In the genomic region with DNA sequence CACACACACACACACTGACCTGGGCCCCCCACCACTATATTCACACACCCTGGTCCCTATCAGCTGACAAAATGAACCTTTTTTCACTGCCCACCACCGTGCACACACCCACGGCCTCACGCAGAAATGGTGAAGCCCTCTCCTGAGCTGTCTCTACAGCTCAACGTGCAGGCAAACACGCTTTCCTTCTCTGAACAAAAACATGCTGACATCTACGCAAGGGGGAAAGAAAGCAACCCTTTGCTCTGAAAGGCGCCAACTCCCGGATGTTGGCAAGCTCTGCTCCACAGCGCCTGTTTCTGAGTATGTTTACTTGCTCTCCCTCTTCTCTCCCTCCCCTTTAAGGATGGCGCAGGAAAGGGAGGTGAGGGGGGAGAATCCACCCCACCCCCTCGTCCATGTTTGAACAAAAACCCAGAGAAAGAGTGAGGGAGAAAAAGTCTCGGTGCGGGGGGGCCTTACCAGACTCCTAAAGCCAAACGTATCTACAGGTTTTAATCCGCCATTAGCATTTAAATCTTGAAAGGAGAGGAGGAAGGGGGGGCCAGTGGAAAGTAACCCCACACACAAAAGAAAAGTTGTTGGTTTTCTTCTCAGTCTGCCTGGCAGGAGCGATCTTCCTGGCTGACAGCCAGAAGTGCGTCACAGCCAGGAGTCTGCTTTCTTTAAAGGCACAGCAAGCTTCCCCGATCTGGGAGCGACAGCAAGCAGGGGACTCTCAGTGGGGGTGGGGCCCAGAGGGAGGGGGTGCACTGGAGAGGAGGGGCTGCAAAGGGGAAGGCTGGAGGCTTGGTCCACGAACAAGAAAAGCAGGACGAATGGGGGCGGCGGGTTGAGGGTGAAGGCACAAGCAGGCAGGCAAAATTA, we compare ENCODE assay signal across 8 cellular contexts. TPM values are rescaled to one million over a fixed set of nuclear protein-coding genes. Genes with fewer than 3 reads are reported as not detected.
DNase-seq lines count a peak whose midpoint lies in the region; ATAC-seq, FAIRE-seq and TF ChIP-seq lines count a peak whose summit lies in the region.

No MANE protein-coding gene starts in this region.

- no peaks in the 10 kb centered on the region for H3K9me3 ChIP-seq in AG04450 (ENCODE audit: control insufficient read depth, insufficient read depth, low read length)
- H3K9me3 ChIP-seq in duodenal mucosa (ENCODE audit: control insufficient read depth in 1 of 2, low read length in 2 of 2) = no peaks in the 10 kb centered on the region
- H3K9me3 ChIP-seq in HepG2 (ENCODE audit: low read length) = no peaks in the 10 kb centered on the region

- POLR2A ChIA-PET in AG04450 (lab: Yijun Ruan, JAX) (interaction anchor here (0.7 to 1.5 kb wide), 13 partner anchors 15 to 125 kb away, joined by 3 to 6 read pairs (median 3); a partner anchor contains a TSS), HepG2 (lab: Yijun Ruan, JAX) (interaction anchor here (0.6 to 4.1 kb wide), 22 partner anchors 8 to 381 kb away, joined by 3 to 37 read pairs (median 6); a partner anchor contains a TSS)

- intact Hi-C loops in HepG2 (cut with micrococcal nuclease; ENCODE audit: unreplicated experiment) = loop anchor here (1.0 kb wide), 1 partner anchor 40 kb away; a partner anchor contains a TSS

- no peak for TF ChIP-seq RAD21 in HepG2 (CRISPR knock-in tag; IDR thresholded peaks at IDR 0.05)

- H3K27me3 ChIP-seq in AG04450 (ENCODE audit: control insufficient read depth, insufficient read depth, low read length) = no peaks in the 10 kb centered on the region
- no peaks in the 10 kb centered on the region for H3K27me3 ChIP-seq in duodenal mucosa (ENCODE audit: control insufficient read depth in 1 of 2, insufficient read depth in 2 of 2, low read length in 2 of 2)
- H3K27me3 ChIP-seq in HepG2 (ENCODE audit: control insufficient read depth in 1 of 2, insufficient read depth in 2 of 2, low read length in 2 of 2) = no peaks in the 10 kb centered on the region; a peak in 1 of 5 replicates

- H3K9ac ChIP-seq in duodenal mucosa (ENCODE audit: low read depth in 1 of 2, low read length in 2 of 2) = peak overlapping the region; percentile 76 to 88
- H3K9ac ChIP-seq in HepG2 (ENCODE audit: insufficient read depth, low read depth, low read length) = peak overlapping the region; percentile 76

- ATAC-seq in HepG2 (peak; percentile 85), HG02973 (IDR thresholded peaks at IDR 0.05; ENCODE audit: unreplicated experiment) (no peak)

- peak overlapping the region; percentile 35 for H2AFZ ChIP-seq in HepG2 (ENCODE audit: low read length)

- in situ Hi-C loops in HepG2 (cut with HindIII; ENCODE audit: extremely low pct_ligation_motif_present, low pct_unique_long_range_greater_than_20kb) = no loop called here

- FAIRE-seq in HepG2 (lab: Jason Lieb, UNC) = peak; percentile 90

- H4K20me1 ChIP-seq in HepG2 (ENCODE audit: insufficient read depth, low read length) = no peaks in the 10 kb centered on the region

- TF ChIP-seq CTCF in AG04450 (IDR thresholded peaks at IDR 0.05; ENCODE audit: low read depth, low read length) (no peak), HepG2 (CRISPR knock-in tag; IDR thresholded peaks at IDR 0.05) (peak; percentile 28; the same call in 1 of the 2 replicates)

- CTCF ChIA-PET in AG04450 (lab: Charles Lee) = interaction anchor here (0.5 to 4.2 kb wide), 5 partner anchors 15 to 407 kb away, joined by 3 to 44 read pairs (median 19); no protein-coding TSS in a partner anchor
- CTCF ChIA-PET in HepG2 (lab: Yijun Ruan, JAX; ENCODE audit: low intra/inter-chr PET ratio, low total read pairs) = interaction anchor here (0.8 kb wide), 1 partner anchor 16 kb away, joined by 3 read pairs; no protein-coding TSS in a partner anchor

- H3K4me3 ChIP-seq in AG04450 (ENCODE audit: low read depth, low read length) (peak overlapping the region; percentile 88), duodenal mucosa (ENCODE audit: low read depth in 1 of 2, low read length in 2 of 2) (peak overlapping the region; percentile 77 to 86), HepG2 (replicated peaks in 1 of 3; ENCODE audit: insufficient read depth in 1 of 3, low read depth in 2 of 3, low read length in 3 of 3) (peak overlapping the region; percentile 56 to 77 (median 62))

- DNase-seq in AG04450 (ENCODE audit: low read depth, low spot score) (peak; percentile 89), GOT3 (lab: John Stamatoyannopoulos, UW) (peak; percentile 31), NCI-H345 (lab: John Stamatoyannopoulos, UW) (peak; percentile 95), HepG2 (ENCODE audit: low spot score) (peak; percentile 88)
- DNase-seq in activated CD4-positive, alpha-beta T cell treated with anti-CD3 and anti-CD28 coated beads, Interleukin-2, amount 50 U/mL, for 4 hours = peak; percentile 69 to 70
- peak; percentile 71 for DNase-seq in stimulated activated CD4-positive, alpha-beta T cell treated with anti-CD3 and anti-CD28 coated beads, Interleukin-1b, Interleukin-23, amount 100 ng/mL, for 48 hours

- under 1% methylated on average over 23 of the region's 23 CpGs for WGBS in HepG2 (ENCODE audit: low lambda C conversion rate)

- H3K79me2 ChIP-seq in HepG2 (ENCODE audit: insufficient read depth, low read length) = peaks cover 61% of the 10 kb centered on the region

- H3K36me3 ChIP-seq in duodenal mucosa (ENCODE audit: control insufficient read depth in 1 of 2, insufficient read depth in 2 of 2, low read length in 2 of 2) = peaks cover 0 to 7% of the 10 kb centered on the region in 2 donors
- H3K36me3 ChIP-seq in HepG2 (replicated peaks in 1 of 2; ENCODE audit: control insufficient read depth in 1 of 2, insufficient read depth in 2 of 2, low read length in 2 of 2) = peaks cover 0 to 2% of the 10 kb centered on the region in 2 experiments; a peak in 3 of 5 replicates

- peak in 1 of 2 experiments; percentile 44; a peak in 2 of 4 replicates for TF ChIP-seq POLR2A in HepG2 (IDR thresholded peaks at IDR 0.05; ENCODE audit: insufficient read depth in 1 of 2, low read depth in 2 of 2, low read length in 2 of 2)

- H3K4me1 ChIP-seq in duodenal mucosa (ENCODE audit: control insufficient read depth in 1 of 2, insufficient read depth in 2 of 2, low read length in 2 of 2) (peaks cover 49 to 53% of the 10 kb centered on the region in 2 donors), HepG2 (ENCODE audit: insufficient read depth, low read length) (peaks cover 54% of the 10 kb centered on the region)

- peak overlapping the region; percentile 99 for H3K27ac ChIP-seq in AG04450 (ENCODE audit: low read depth, low read length)
- H3K27ac ChIP-seq in duodenal mucosa (ENCODE audit: low read depth, low read length) = peak overlapping the region; percentile 95
- peak overlapping the region; percentile 86 for H3K27ac ChIP-seq in HepG2 (ENCODE audit: extremely low read length, insufficient read depth, low read length)

- BruUV-seq in HepG2 (replicated peaks; lab: Mats Ljungman, UMichigan) = TSS peak; percentile 65

- TF ChIP-seq EP300 in HepG2 (IDR thresholded peaks at IDR 0.05; ENCODE audit: low read depth in 2 of 2, low read length in 2 of 2) (no peak), HepG2 (CRISPR knock-in tag; IDR thresholded peaks at IDR 0.05; ENCODE audit: borderline replicate concordance) (no peak)

- H3K4me2 ChIP-seq in HepG2 (ENCODE audit: low read depth, low read length) = peak overlapping the region; percentile 97

RNA-seq across cellular contexts. Expression of a gene that starts 39.6 kb away (rescaled TPM):
- polyA plus RNA-seq in AG04450 (2011; rRNA removed) (79.5 and 90.7 TPM in 2 replicates), HepG2 (2011; rRNA removed) (57.3 and 65.8 TPM in 2 replicates)
- 202 and 232 TPM in 2 replicates for polyA minus RNA-seq in AG04450 (2011; rRNA and poly(A)+ RNA removed)
- total RNA-seq in HepG2 (2016; rRNA removed; fragmentation: Illumina TruSeq; extraction: Trizol) = 60.2 and 67.7 TPM in 2 replicates
- 5.2 and 6.6 TPM in 2 replicates for total RNA-seq in HepG2 (2016; cell fraction: cytosol; rRNA removed; fragmentation: Illumina TruSeq; extraction: Trizol; ENCODE audit: low read depth)
- 55.8 and 59.6 TPM in 2 replicates for total RNA-seq in HepG2 (2016; cell fraction: insoluble cytoplasmic fraction; rRNA removed; fragmentation: Illumina TruSeq; extraction: Trizol)
- total RNA-seq in HepG2 (2016; cell fraction: membrane; rRNA removed; fragmentation: Illumina TruSeq; extraction: Trizol) = 16.9 and 17.1 TPM in 2 replicates
- total RNA-seq in HepG2 (2016; cell fraction: nucleus; rRNA removed; fragmentation: Illumina TruSeq; extraction: Trizol) = 51.9 and 58.7 TPM in 2 replicates
- 23.8 and 38.7 TPM in 2 replicates for polyA plus RNA-seq in HepG2 (2011; cell fraction: cytosol; rRNA removed)
- polyA plus RNA-seq in HepG2 (2011; cell fraction: nucleus; rRNA removed) = 197 and 254 TPM in 2 replicates
- 47.1 and 54.6 TPM in 2 replicates for polyA plus RNA-seq in HepG2 (2012)
- polyA plus RNA-seq in HepG2 (2016; cell fraction: cytosol; fragmentation: Illumina TruSeq; extraction: Trizol; ENCODE audit: low read depth) = 2.2 and 2.8 TPM in 2 replicates
- 26.9 and 40.2 TPM in 2 replicates for polyA plus RNA-seq in HepG2 (2016; cell fraction: insoluble cytoplasmic fraction; fragmentation: Illumina TruSeq; extraction: Trizol; ENCODE audit: low read depth)
- 4.8 and 6.1 TPM in 2 replicates for polyA plus RNA-seq in HepG2 (2016; cell fraction: membrane; fragmentation: Illumina TruSeq; extraction: Trizol; ENCODE audit: low read depth)
- 97.1 and 105 TPM in 2 replicates for polyA plus RNA-seq in HepG2 (2016; cell fraction: nucleus; fragmentation: Illumina TruSeq; extraction: Trizol; ENCODE audit: insufficient read depth, low read depth)
- 229 and 402 TPM in 2 replicates for polyA minus RNA-seq in HepG2 (2011; rRNA and poly(A)+ RNA removed; ENCODE audit: low replicate concordance)
- polyA minus RNA-seq in HepG2 (2011; cell fraction: cytosol; rRNA and poly(A)+ RNA removed) = 45.5 and 48.0 TPM in 2 replicates
- 93.7 and 98.8 TPM in 2 replicates for polyA minus RNA-seq in HepG2 (2011; cell fraction: nucleus; rRNA and poly(A)+ RNA removed)

RNA-seq across cellular contexts. Expression of a gene that starts 39.9 kb away (rescaled TPM):
- 7.8 and 8.6 TPM in 2 replicates for polyA plus RNA-seq in AG04450 (2011; rRNA removed)
- polyA minus RNA-seq in AG04450 (2011; rRNA and poly(A)+ RNA removed) = 6.3 and 9.1 TPM in 2 replicates
- total RNA-seq in HepG2 (2016; rRNA removed; fragmentation: Illumina TruSeq; extraction: Trizol) = 6.0 and 6.4 TPM in 2 replicates
- total RNA-seq in HepG2 (2016; cell fraction: cytosol; rRNA removed; fragmentation: Illumina TruSeq; extraction: Trizol; ENCODE audit: low read depth) = 5.0 and 9.1 TPM in 2 replicates
- total RNA-seq in HepG2 (2016; cell fraction: insoluble cytoplasmic fraction; rRNA removed; fragmentation: Illumina TruSeq; extraction: Trizol) = 5.4 and 7.4 TPM in 2 replicates
- total RNA-seq in HepG2 (2016; cell fraction: membrane; rRNA removed; fragmentation: Illumina TruSeq; extraction: Trizol) = 11.2 and 16.0 TPM in 2 replicates
- 1.8 TPM in 2 replicates for total RNA-seq in HepG2 (2016; cell fraction: nucleus; rRNA removed; fragmentation: Illumina TruSeq; extraction: Trizol)
- 3.4 and 5.3 TPM in 2 replicates for polyA plus RNA-seq in HepG2 (2011; rRNA removed)
- polyA plus RNA-seq in HepG2 (2011; cell fraction: cytosol; rRNA removed) = 4.4 and 18.0 TPM in 2 replicates
- 3.6 and 3.9 TPM in 2 replicates for polyA plus RNA-seq in HepG2 (2011; cell fraction: nucleus; rRNA removed)
- polyA plus RNA-seq in HepG2 (2012) = 2.3 and 4.8 TPM in 2 replicates
- polyA plus RNA-seq in HepG2 (2016; cell fraction: cytosol; fragmentation: Illumina TruSeq; extraction: Trizol; ENCODE audit: low read depth) = 11.7 and 14.5 TPM in 2 replicates
- polyA plus RNA-seq in HepG2 (2016; cell fraction: insoluble cytoplasmic fraction; fragmentation: Illumina TruSeq; extraction: Trizol; ENCODE audit: low read depth) = 6.4 and 8.4 TPM in 2 replicates
- polyA plus RNA-seq in HepG2 (2016; cell fraction: membrane; fragmentation: Illumina TruSeq; extraction: Trizol; ENCODE audit: low read depth) = 8.9 and 11.6 TPM in 2 replicates
- 6.2 and 7.2 TPM in 2 replicates for polyA plus RNA-seq in HepG2 (2016; cell fraction: nucleus; fragmentation: Illumina TruSeq; extraction: Trizol; ENCODE audit: insufficient read depth, low read depth)
- polyA minus RNA-seq in HepG2 (2011; rRNA and poly(A)+ RNA removed; ENCODE audit: low replicate concordance) = 3.6 and 14.5 TPM in 2 replicates
- polyA minus RNA-seq in HepG2 (2011; cell fraction: cytosol; rRNA and poly(A)+ RNA removed) = 1.5 and 4.6 TPM in 2 replicates
- 1.3 and 1.6 TPM in 2 replicates for polyA minus RNA-seq in HepG2 (2011; cell fraction: nucleus; rRNA and poly(A)+ RNA removed)

RNA-seq across cellular contexts. Expression of a gene that starts 42.0 kb away (rescaled TPM):
- polyA plus RNA-seq in AG04450 (2011; rRNA removed) = 2.2 and 2.5 TPM in 2 replicates
- polyA minus RNA-seq in AG04450 (2011; rRNA and poly(A)+ RNA removed) = 3.0 and 3.9 TPM in 2 replicates
- 1.0 and 4.1 TPM in 2 replicates for total RNA-seq in HepG2 (2016; rRNA removed; fragmentation: Illumina TruSeq; extraction: Trizol)
- total RNA-seq in HepG2 (2016; cell fraction: cytosol; rRNA removed; fragmentation: Illumina TruSeq; extraction: Trizol; ENCODE audit: low read depth) = 0.40 and 0.44 TPM in 2 replicates
- total RNA-seq in HepG2 (2016; cell fraction: insoluble cytoplasmic fraction; rRNA removed; fragmentation: Illumina TruSeq; extraction: Trizol) = 0.56 and 5.0 TPM in 2 replicates
- 0.83 and 0.93 TPM in 2 replicates for total RNA-seq in HepG2 (2016; cell fraction: membrane; rRNA removed; fragmentation: Illumina TruSeq; extraction: Trizol)
- total RNA-seq in HepG2 (2016; cell fraction: nucleus; rRNA removed; fragmentation: Illumina TruSeq; extraction: Trizol) = 9.0 and 13.2 TPM in 2 replicates
- 12.6 and 12.8 TPM in 2 replicates for polyA plus RNA-seq in HepG2 (2011; rRNA removed)
- 2.0 and 3.4 TPM in 2 replicates for polyA plus RNA-seq in HepG2 (2011; cell fraction: cytosol; rRNA removed)
- polyA plus RNA-seq in HepG2 (2011; cell fraction: nucleus; rRNA removed) = 74.1 and 107 TPM in 2 replicates
- 6.4 and 9.6 TPM in 2 replicates for polyA plus RNA-seq in HepG2 (2012)
- 0.65 and 0.94 TPM in 2 replicates for polyA plus RNA-seq in HepG2 (2016; cell fraction: cytosol; fragmentation: Illumina TruSeq; extraction: Trizol; ENCODE audit: low read depth)
- polyA plus RNA-seq in HepG2 (2016; cell fraction: insoluble cytoplasmic fraction; fragmentation: Illumina TruSeq; extraction: Trizol; ENCODE audit: low read depth) = 0.89 and 1.3 TPM in 2 replicates
- polyA plus RNA-seq in HepG2 (2016; cell fraction: membrane; fragmentation: Illumina TruSeq; extraction: Trizol; ENCODE audit: low read depth) = 1.1 and 1.4 TPM in 2 replicates
- 40.3 and 43.0 TPM in 2 replicates for polyA plus RNA-seq in HepG2 (2016; cell fraction: nucleus; fragmentation: Illumina TruSeq; extraction: Trizol; ENCODE audit: insufficient read depth, low read depth)
- polyA minus RNA-seq in HepG2 (2011; rRNA and poly(A)+ RNA removed; ENCODE audit: low replicate concordance) = 13.0 and 17.5 TPM in 2 replicates
- 1.2 and 1.4 TPM in 2 replicates for polyA minus RNA-seq in HepG2 (2011; cell fraction: cytosol; rRNA and poly(A)+ RNA removed)
- polyA minus RNA-seq in HepG2 (2011; cell fraction: nucleus; rRNA and poly(A)+ RNA removed) = 18.8 and 20.0 TPM in 2 replicates

Comparison
In these comparisons a context has a peak if more than half of its experiments do, and no peak if none do; other contexts are left out.
1. DNase-seq: peak in every context shown above with its lines; median percentile 95 in NCI-H345; 89 in AG04450; 88 in HepG2; 71 in stimulated activated CD4-positive, alpha-beta T cell treated with anti-CD3 and anti-CD28 coated beads, Interleukin-1b, Interleukin-23, amount 100 ng/mL, for 48 hours; 70 in activated CD4-positive, alpha-beta T cell treated with anti-CD3 and anti-CD28 coated beads, Interleukin-2, amount 50 U/mL, for 4 hours; 31 in GOT3.